8 cellular contexts compared by ENCODE assay signal in the genomic region with DNA sequence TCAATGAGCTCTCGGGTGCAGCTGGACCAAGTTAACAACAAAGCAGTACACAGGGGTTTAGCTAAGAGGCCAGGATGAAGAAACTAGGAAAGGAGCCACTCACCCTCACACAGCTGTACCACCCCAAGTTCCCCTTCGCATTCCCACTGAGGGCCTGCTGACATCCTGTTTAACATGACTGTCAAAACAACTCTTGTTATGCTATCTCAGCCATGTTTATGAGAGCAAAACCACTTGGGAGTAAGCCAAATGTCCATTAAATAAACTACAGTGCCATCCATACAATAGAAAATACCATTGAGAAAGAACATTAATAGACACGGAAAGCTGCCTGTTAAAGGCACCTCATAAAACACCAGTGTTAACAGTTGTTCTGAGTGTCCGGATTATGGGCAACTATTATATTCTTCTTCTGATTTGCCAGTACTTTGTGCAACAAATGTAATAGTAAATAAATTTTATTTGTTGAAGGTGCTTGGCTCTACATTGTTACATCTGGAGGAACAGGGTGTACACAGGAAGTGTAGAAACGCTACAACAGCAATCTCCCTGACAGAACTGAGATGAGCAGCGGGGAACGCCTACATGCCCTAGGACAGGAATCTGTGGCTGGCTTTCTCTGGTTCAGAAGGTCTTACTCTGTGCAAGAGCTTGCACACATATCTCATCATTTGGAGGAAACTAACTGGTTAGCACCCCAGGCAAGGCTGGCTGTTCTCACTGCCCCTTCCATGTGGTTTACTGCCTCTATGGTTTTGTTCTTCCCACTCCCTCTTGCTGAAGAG.
DNase-seq lines count a peak whose midpoint lies in the region; ATAC-seq and TF ChIP-seq lines count a peak whose summit lies in the region.

No MANE protein-coding gene starts in this region.

- no peak overlapping the region for H3K4me3 Mint-ChIP-seq in activated CD8-positive, alpha-beta T cell treated with anti-CD3 and anti-CD28 coated beads for 36 hours

- no peaks in the 10 kb centered on the region for H3K9me3 Mint-ChIP-seq in activated CD8-positive, alpha-beta T cell treated with anti-CD3 and anti-CD28 coated beads for 36 hours

- DNase-seq in A172 (ENCODE audit: low spot score) (peak; percentile 39), KG1 (lab: John Stamatoyannopoulos, UW) (peak; percentile 52), left lobe of liver (ENCODE audit: low spot score) (no peak), NCI-H2227 (lab: John Stamatoyannopoulos, UW; ENCODE audit: unreplicated experiment) (no peak), cerebellar nuclear complex (lab: John Stamatoyannopoulos, UW) (no peak), putamen (ENCODE audit: low spot score) (no peak)
- peak; percentile 42 for DNase-seq in activated CD8-positive, alpha-beta T cell treated with anti-CD3 and anti-CD28 coated beads for 36 hours

- H3K36me3 Mint-ChIP-seq in activated CD8-positive, alpha-beta T cell treated with anti-CD3 and anti-CD28 coated beads for 36 hours (ENCODE audit: low read depth): no peaks in the 10 kb centered on the region

- TF ChIP-seq CTCF in activated CD8-positive, alpha-beta T cell treated with anti-CD3 and anti-CD28 coated beads for 36 hours (IDR thresholded peaks at IDR 0.05): no peak

- H3K4me1 Mint-ChIP-seq in activated CD8-positive, alpha-beta T cell treated with anti-CD3 and anti-CD28 coated beads for 36 hours (ENCODE audit: low read depth): peaks cover 59% of the 10 kb centered on the region

- ATAC-seq in GM18868 (IDR thresholded peaks at IDR 0.05; ENCODE audit: unreplicated experiment): peak; percentile 69
- ATAC-seq in activated CD8-positive, alpha-beta T cell treated with anti-CD3 and anti-CD28 coated beads for 36 hours: peak; percentile 70
- peak; percentile 65 for ATAC-seq in left lobe of liver

- H3K27me3 Mint-ChIP-seq in activated CD8-positive, alpha-beta T cell treated with anti-CD3 and anti-CD28 coated beads for 36 hours: no peaks in the 10 kb centered on the region

- intact Hi-C loops in activated CD8-positive, alpha-beta T cell treated with anti-CD3 and anti-CD28 coated beads for 36 hours (cut with micrococcal nuclease): loop anchor here (10.0 kb wide), 1 partner anchor 145 kb away; no protein-coding TSS in a partner anchor

- POLR2A ChIA-PET in activated CD8-positive, alpha-beta T cell treated with anti-CD3 and anti-CD28 coated beads for 36 hours (lab: Charles Lee): no interaction called here

- peak overlapping the region; percentile 39 for H3K27ac Mint-ChIP-seq in activated CD8-positive, alpha-beta T cell treated with anti-CD3 and anti-CD28 coated beads for 36 hours

- CTCF ChIA-PET in activated CD8-positive, alpha-beta T cell treated with anti-CD3 and anti-CD28 coated beads for 36 hours (lab: Charles Lee): no interaction called here

Comparison
In these comparisons a context has a peak if more than half of its experiments do, and no peak if none do; other contexts are left out.
1. DNase-seq: peak in A172 (single experiment), KG1 (single experiment) and activated CD8-positive, alpha-beta T cell treated with anti-CD3 and anti-CD28 coated beads for 36 hours (single experiment); none in left lobe of liver (single experiment), NCI-H2227 (single experiment), cerebellar nuclear complex (0 of 2) and putamen (single experiment).
2. Peak in every context shown above with its lines, with median percentiles within 50 percentile points of each other: ATAC-seq.